ENCODE assay signal across 9 cellular contexts in the genomic region with DNA sequence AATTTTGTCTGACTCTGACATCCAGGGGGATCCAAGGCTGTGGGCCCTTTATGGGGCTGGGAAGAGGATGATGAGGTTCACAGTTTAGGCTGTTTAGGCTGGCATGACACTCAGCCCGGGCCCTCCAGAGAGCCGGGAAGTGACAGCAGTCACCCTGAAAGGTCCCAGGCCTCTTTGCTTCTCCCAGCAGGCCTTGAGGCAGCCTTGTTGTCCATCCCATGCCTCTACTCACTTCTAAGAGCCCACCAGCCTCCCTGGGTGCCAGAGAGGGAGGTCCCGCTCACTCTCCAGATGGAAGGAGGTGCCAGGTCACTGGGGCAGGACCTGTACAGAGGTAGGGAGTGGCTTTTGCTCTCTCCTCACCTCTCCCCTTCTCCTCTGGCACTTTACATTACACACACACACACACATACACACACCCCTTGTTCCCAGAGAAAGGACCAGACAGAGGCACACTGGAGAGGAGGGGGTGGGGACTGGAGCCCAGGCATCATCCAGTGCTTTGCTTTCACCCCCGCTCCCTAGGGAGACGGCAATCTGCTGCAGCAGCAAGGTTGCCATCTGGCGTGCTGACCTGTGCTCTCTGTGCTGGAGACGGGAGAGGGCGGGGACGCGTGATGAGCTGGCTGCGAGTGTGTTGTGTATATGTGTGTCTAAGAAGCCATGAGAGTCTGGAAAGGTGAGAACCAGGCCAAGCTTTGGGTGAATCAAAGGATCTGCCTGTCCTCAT. TPM values are rescaled to one million over a fixed set of nuclear protein-coding genes. Genes with fewer than 3 reads are reported as not detected.
DNase-seq lines count a peak whose midpoint lies in the region; ATAC-seq and TF ChIP-seq lines count a peak whose summit lies in the region.
"Had no signal": no experiment of that assay in that cellular context is flagged by ENCODE, and none has a peak within 500 bp of the region (broad histone marks: within the 10 kb centered on the region; RNA-seq: fewer than 3 reads in every experiment).

No MANE protein-coding gene starts in this region.

- H4K8ac ChIP-seq in IMR-90 (ENCODE audit: low read depth in 2 of 2, low read length in 2 of 2): no peak overlapping the region

- H3K27me3 ChIP-seq in IMR-90 (ENCODE audit: control insufficient read depth, insufficient read depth, low read length): peaks cover 57% of the 10 kb centered on the region

- H3K18ac ChIP-seq in IMR-90 (ENCODE audit: low read depth, low read length): no peak overlapping the region

- POLR2A ChIA-PET in IMR-90 (lab: Charles Lee; ENCODE audit: unreplicated experiment): no interaction called here

- peak; percentile 31; the same call in 1 of the 2 replicates for ATAC-seq in IMR-90 (ENCODE audit: low read depth)
- ATAC-seq in GM21526 (IDR thresholded peaks at IDR 0.05; ENCODE audit: low FRiP score, unreplicated experiment): no peak
- ATAC-seq: psoas muscle had no signal

- H3K27ac Mint-ChIP-seq in activated T-helper 2 cell treated with anti-CD3 and anti-CD28 coated beads, Interferon-gamma antibody, Interleukin-2, Interleukin-4, amounts not matched to agents 10 μg/mL and 5 μg/mL and 100 μg/mL, durations not matched to agents 14 hours and 24 hours and 36 hours: no peak overlapping the region

- no peak overlapping the region for H4K5ac ChIP-seq in IMR-90 (ENCODE audit: low read depth, low read length)

- dilution Hi-C loops in IMR-90 (cut with HindIII; ENCODE audit: low sequenced_read_pairs, unreplicated experiment): no loop called here

- H2BK15ac ChIP-seq in IMR-90 (ENCODE audit: low read depth, low read length): no peak overlapping the region

- H3K9me3 Mint-ChIP-seq in activated T-helper 2 cell treated with anti-CD3 and anti-CD28 coated beads, Interferon-gamma antibody, Interleukin-2, Interleukin-4, amounts not matched to agents 10 μg/mL and 5 μg/mL and 100 μg/mL, durations not matched to agents 14 hours and 24 hours and 36 hours: no peaks in the 10 kb centered on the region

- no peaks in the 10 kb centered on the region for H3K9me1 ChIP-seq in IMR-90 (ENCODE audit: insufficient read depth, low read length)

- H3K36me3 Mint-ChIP-seq in activated T-helper 2 cell treated with anti-CD3 and anti-CD28 coated beads, Interferon-gamma antibody, Interleukin-2, Interleukin-4, amounts not matched to agents 10 μg/mL and 5 μg/mL and 100 μg/mL, durations not matched to agents 14 hours and 24 hours and 36 hours (ENCODE audit: low read depth): no peaks in the 10 kb centered on the region

- H3K14ac ChIP-seq in IMR-90 (replicated peaks; ENCODE audit: low read depth, low read length): no peak overlapping the region

- CTCF ChIA-PET in IMR-90 (lab: Yijun Ruan, JAX): no interaction called here

- no peak overlapping the region for H3K23ac ChIP-seq in IMR-90 (ENCODE audit: low read depth, low read length)

- in situ Hi-C loops in IMR-90 (cut with MboI; ENCODE audit: low sequenced_read_pairs): loop anchor here (5.0 kb wide), 1 partner anchor 135 kb away; no protein-coding TSS in a partner anchor
- in situ Hi-C loops in GM13976 (cut with MboI; ENCODE audit: low sequenced_read_pairs, unreplicated experiment): loop anchor here (10.0 kb wide), 1 partner anchor 133 kb away; no protein-coding TSS in a partner anchor

- H2BK120ac ChIP-seq in IMR-90 (ENCODE audit: low read depth, low read length): no peak overlapping the region

- H3K4me3 ChIP-seq in IMR-90 (ENCODE audit: insufficient read depth, low read depth, low read length) (no peak overlapping the region), fibroblast of the aortic adventitia (ENCODE audit: low read depth, low read length) (no peak overlapping the region)
- H3K4me3 ChIP-seq: psoas muscle had no signal

- no peak overlapping the region for H2AK9ac ChIP-seq in IMR-90 (replicated peaks; ENCODE audit: low read depth, low read length, poor library complexity)

- H3K27me3 Mint-ChIP-seq in activated T-helper 2 cell treated with anti-CD3 and anti-CD28 coated beads, Interferon-gamma antibody, Interleukin-2, Interleukin-4, amounts not matched to agents 10 μg/mL and 5 μg/mL and 100 μg/mL, durations not matched to agents 14 hours and 24 hours and 36 hours (ENCODE audit: low read depth): peaks cover 22% of the 10 kb centered on the region

- no peak overlapping the region for H3K4me3 Mint-ChIP-seq in activated T-helper 2 cell treated with anti-CD3 and anti-CD28 coated beads, Interferon-gamma antibody, Interleukin-2, Interleukin-4, amounts not matched to agents 10 μg/mL and 5 μg/mL and 100 μg/mL, durations not matched to agents 14 hours and 24 hours and 36 hours (ENCODE audit: low read depth)

- no peak overlapping the region for H3K4me2 ChIP-seq in IMR-90 (ENCODE audit: low read depth, low read length)

- BruUV-seq in IMR-90 (replicated peaks; lab: Mats Ljungman, UMichigan): no TSS peak

- no peak for TF ChIP-seq POLR2A in IMR-90 (IDR thresholded peaks at IDR 0.05; ENCODE audit: low read depth, low read length)

- no peaks in the 10 kb centered on the region for H3K4me1 Mint-ChIP-seq in activated T-helper 2 cell treated with anti-CD3 and anti-CD28 coated beads, Interferon-gamma antibody, Interleukin-2, Interleukin-4, amounts not matched to agents 10 μg/mL and 5 μg/mL and 100 μg/mL, durations not matched to agents 14 hours and 24 hours and 36 hours (ENCODE audit: low read depth)

- no peaks in the 10 kb centered on the region; the same call in 1 of the 2 replicates for H3K4me1 ChIP-seq in IMR-90 (ENCODE audit: control insufficient read depth, insufficient read depth, low read length)
- H3K4me1 ChIP-seq: psoas muscle had no signal

- 29% methylated on average over 3 of the region's 11 CpGs; no CpG with 5 or more reads in 1 of the 2 experiments for WGBS in IMR-90 (ENCODE audit: extremely low coverage in 2 of 2, insufficient read length in 1 of 2), 2 experiments

- intact Hi-C loops in IMR-90 (cut with micrococcal nuclease): loop anchor here (10.0 kb wide), 1 partner anchor 303 kb away; no protein-coding TSS in a partner anchor
- intact Hi-C loops in activated T-helper 2 cell treated with anti-CD3 and anti-CD28 coated beads, Interferon-gamma antibody, Interleukin-2, Interleukin-4, amounts not matched to agents 10 μg/mL and 5 μg/mL and 100 μg/mL, durations not matched to agents 14 hours and 24 hours and 36 hours (cut with micrococcal nuclease): no loop called here

- TF ChIP-seq RAD21 in IMR-90 (IDR thresholded peaks at IDR 0.05; ENCODE audit: low read length): no peak

- no peak overlapping the region for H2AK5ac ChIP-seq in IMR-90 (ENCODE audit: low read depth, low read length)

- H3K27ac ChIP-seq in IMR-90 (ENCODE audit: insufficient read depth, low read length): no peak overlapping the region
- H3K27ac ChIP-seq: psoas muscle had no signal

- no peak overlapping the region for H3K4ac ChIP-seq in IMR-90 (ENCODE audit: low read depth, low read length)

- H2AFZ ChIP-seq in IMR-90 (replicated peaks; ENCODE audit: low read length, poor library complexity): peak overlapping the region; percentile 22

- no peak overlapping the region for H2BK20ac ChIP-seq in IMR-90 (ENCODE audit: low read depth, low read length)

- H3K9ac ChIP-seq in IMR-90 (ENCODE audit: low read depth, low read length): no peak overlapping the region

- no peak overlapping the region for H3K56ac ChIP-seq in IMR-90 (ENCODE audit: extremely low read depth, insufficient read depth, low read length)

- DNase-seq in A172 (ENCODE audit: low spot score): peak; percentile 51
- peak; percentile 40 for DNase-seq in IMR-90
- DNase-seq in NCI-H82 (lab: John Stamatoyannopoulos, UW): peak; percentile 100
- peak; percentile 41 for DNase-seq in fibroblast of the aortic adventitia (ENCODE audit: low read depth)
- no peak for DNase-seq in AG20443 (ENCODE audit: low spot score)
- DNase-seq in activated T-helper 2 cell treated with anti-CD3 and anti-CD28 coated beads, Interferon-gamma antibody, Interleukin-2, Interleukin-4, amounts not matched to agents 10 μg/mL and 5 μg/mL and 100 μg/mL, durations not matched to agents 14 hours and 24 hours and 36 hours (ENCODE audit: low spot score): no peak
- DNase-seq in GM13976 (ENCODE audit: low spot score): no peak
- DNase-seq: psoas muscle had no signal

- no peaks in the 10 kb centered on the region for H3K9me3 ChIP-seq in IMR-90 (ENCODE audit: control insufficient read depth, insufficient read depth, low read length)
- H3K9me3 ChIP-seq: psoas muscle had no signal

- no peaks in the 10 kb centered on the region for H3K36me3 ChIP-seq in IMR-90 (ENCODE audit: control insufficient read depth, insufficient read depth, low read length)

- no peaks in the 10 kb centered on the region for H3K79me1 ChIP-seq in IMR-90 (ENCODE audit: low read depth in 1 of 2, low read length in 2 of 2)

- no peak overlapping the region for H2BK5ac ChIP-seq in IMR-90 (ENCODE audit: low read depth, low read length, poor library complexity, severe bottlenecking)

- no peak overlapping the region for H4K91ac ChIP-seq in IMR-90 (ENCODE audit: insufficient read depth, low read depth, low read length)

- no peaks in the 10 kb centered on the region for H4K20me1 ChIP-seq in IMR-90 (ENCODE audit: insufficient read depth, low read length)

- no peak for TF ChIP-seq CTCF in IMR-90 (conservative IDR thresholded peaks at IDR 0.05; ENCODE audit: low read depth, low read length)
- no peak for TF ChIP-seq CTCF in fibroblast of the aortic adventitia (IDR thresholded peaks at IDR 0.05; ENCODE audit: insufficient read depth, low read length)
- TF ChIP-seq CTCF in GM13976 (IDR thresholded peaks at IDR 0.05; ENCODE audit: borderline replicate concordance, control extremely low read depth, extremely low read depth, insufficient read depth, missing control alignments): no peak

RNA-seq across cellular contexts. Expression of a gene that starts 4.6 kb away (rescaled TPM):
- total RNA-seq in A172 (2014; rRNA removed; shearing (Covaris generic)): not detected in 2 replicates
- total RNA-seq in IMR-90 (2012; rRNA removed) (not detected in 2 replicates), fibroblast of the aortic adventitia (ENCODE audit: low replicate concordance) (not detected in 2 replicates)
- not detected in 2 replicates for polyA plus RNA-seq in IMR-90 (2012; rRNA removed)
- 0.01 TPM in 1 of 2 replicates, not detected in the other for polyA plus RNA-seq in IMR-90 (2012; cell fraction: cytosol; rRNA removed)
- polyA plus RNA-seq in IMR-90 (2012; cell fraction: nucleus; rRNA removed; ENCODE audit: low replicate concordance): 0.02 TPM in 1 of 2 replicates, not detected in the other
- total RNA-seq in activated T-helper 2 cell treated with anti-CD3 and anti-CD28 coated beads, Interferon-gamma antibody, Interleukin-2, Interleukin-4, amounts not matched to agents 10 μg/mL and 5 μg/mL and 100 μg/mL, durations not matched to agents 14 hours and 24 hours and 36 hours: not detected in 2 replicates
- total RNA-seq: psoas muscle had no signal

RNA-seq across cellular contexts. Expression of a gene that starts 30.6 kb away (rescaled TPM):
- 16.3 and 18.4 TPM in 2 replicates for total RNA-seq in A172 (2014; rRNA removed; shearing (Covaris generic))
- total RNA-seq in IMR-90 (2012; rRNA removed) (7.2 and 8.1 TPM in 2 replicates), fibroblast of the aortic adventitia (ENCODE audit: low replicate concordance) (0.74 and 2.9 TPM in 2 replicates)
- 17.6 and 18.7 TPM in 2 replicates for polyA plus RNA-seq in IMR-90 (2012; rRNA removed)
- polyA plus RNA-seq in IMR-90 (2012; cell fraction: cytosol; rRNA removed): 12.3 and 18.8 TPM in 2 replicates
- polyA plus RNA-seq in IMR-90 (2012; cell fraction: nucleus; rRNA removed; ENCODE audit: low replicate concordance): 22.8 and 32.1 TPM in 2 replicates
- 0.41 and 0.44 TPM in 2 replicates for total RNA-seq in activated T-helper 2 cell treated with anti-CD3 and anti-CD28 coated beads, Interferon-gamma antibody, Interleukin-2, Interleukin-4, amounts not matched to agents 10 μg/mL and 5 μg/mL and 100 μg/mL, durations not matched to agents 14 hours and 24 hours and 36 hours

Comparison
In these comparisons a context has a peak if more than half of its experiments do, and no peak if none do; other contexts are left out.
1. DNase-seq: peak in A172 (single experiment), IMR-90 (single experiment), NCI-H82 (single experiment) and fibroblast of the aortic adventitia (single experiment); none in AG20443 (single experiment), activated T-helper 2 cell treated with anti-CD3 and anti-CD28 coated beads, Interferon-gamma antibody, Interleukin-2, Interleukin-4, amounts not matched to agents 10 μg/mL and 5 μg/mL and 100 μg/mL, durations not matched to agents 14 hours and 24 hours and 36 hours (single experiment) and GM13976 (single experiment).